In the genomic region with DNA sequence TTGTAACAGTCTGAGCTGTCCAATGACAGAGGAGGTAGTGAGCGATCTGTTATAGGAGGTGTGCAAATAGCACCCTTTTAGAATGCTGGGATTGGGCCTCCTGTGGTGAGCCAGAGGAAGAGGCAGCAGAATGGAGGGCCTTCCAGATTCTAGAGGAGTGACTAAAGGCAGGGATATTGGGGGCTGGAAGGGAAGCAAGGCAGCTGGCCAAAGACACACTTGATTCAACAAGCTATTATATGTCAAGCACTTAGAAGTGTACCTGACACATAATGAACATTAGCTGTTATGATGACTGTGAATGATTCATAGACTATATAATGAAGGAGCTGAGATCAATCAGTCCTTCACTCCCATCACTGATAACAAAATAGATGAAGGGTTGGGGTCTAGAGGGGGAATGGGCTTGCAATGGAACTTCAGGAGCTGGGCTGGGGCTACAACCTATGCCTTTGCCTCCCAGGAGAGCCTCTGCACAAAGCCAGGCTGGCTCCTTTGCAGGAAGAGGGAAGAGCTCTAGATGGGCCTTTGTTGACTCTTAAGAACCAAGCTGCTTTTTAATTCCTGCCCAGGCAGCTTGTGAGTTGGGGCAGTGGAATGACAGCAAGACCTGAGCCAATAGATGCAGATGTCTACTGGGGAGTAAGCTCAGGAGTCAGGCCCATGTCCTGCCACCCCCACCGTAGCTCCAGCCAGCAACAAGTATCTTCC, we compare ENCODE assay signal across 13 cellular contexts. TPM values are rescaled to one million over a fixed set of nuclear protein-coding genes. Genes with fewer than 3 reads are reported as not detected.
DNase-seq lines count a peak whose midpoint lies in the region; ATAC-seq lines count a peak whose summit lies in the region.
"Had no signal": no experiment of that assay in that cellular context is flagged by ENCODE, and none has a peak within 500 bp of the region (broad histone marks: within the 10 kb centered on the region; RNA-seq: fewer than 3 reads in every experiment).

No MANE protein-coding gene starts in this region.

- 0 out of 2 replicates have a peak, but pooled peaks cover 3% of the 10 kb centered on the region for H3K4me1 ChIP-seq in GM23248 (ENCODE audit: insufficient read depth)

- peak overlapping the region; percentile 56 for H3K4me3 Mint-ChIP-seq in memory B cell

- no peaks in the 10 kb centered on the region; the same call in none of the 2 replicates for H3F3A ChIP-seq in GM23248 (ENCODE audit: insufficient read depth)

- peaks cover 15% of the 10 kb centered on the region for H3K4me1 Mint-ChIP-seq in memory B cell

- H3K4me2 ChIP-seq in GM23248 (ENCODE audit: unreplicated experiment) = no peak overlapping the region

- no peaks in the 10 kb centered on the region for H3K27me3 ChIP-seq in GM23248 (replicated peaks; ENCODE audit: insufficient read depth)

- H3K27me3 Mint-ChIP-seq in memory B cell = no peaks in the 10 kb centered on the region

- H3K9me3 ChIP-seq in GM23248 (ENCODE audit: low read depth) = no peaks in the 10 kb centered on the region

- in situ Hi-C loops in GM23248 (cut with MboI) = no loop called here

- DNase-seq in DMS 273 (lab: John Stamatoyannopoulos, UW; ENCODE audit: unreplicated experiment) (peak; percentile 29), DMS 273 treated with DMSO at 0.1 percent for 48 hours (lab: John Stamatoyannopoulos, UW) (no peak), GM23248 (peak; percentile 35), RKO (ENCODE audit: low spot score) (peak; percentile 68), memory B cell (ENCODE audit: low spot score in 2 of 2) (no peak), NAMALWA (ENCODE audit: low spot score) (no peak), glomerular visceral epithelial cell (ENCODE audit: extremely low spot score) (no peak)
- DNase-seq: head of caudate nucleus; stimulated activated CD4-positive, alpha-beta T cell treated with anti-CD3 and anti-CD28 coated beads, Interleukin-4, amount 100 ng/mL, for 4 hours had no signal

- peaks cover 23% of the 10 kb centered on the region for H3K36me3 Mint-ChIP-seq in memory B cell

- 0 out of 2 replicates have a peak, but pooled peaks cover 8% of the 10 kb centered on the region for H3K79me2 ChIP-seq in GM23248 (ENCODE audit: insufficient read depth)

- no peaks in the 10 kb centered on the region for H3K9me3 Mint-ChIP-seq in memory B cell

- ATAC-seq in memory B cell (ENCODE audit: low read depth) = no peak
- ATAC-seq in HG02840 (IDR thresholded peaks at IDR 0.05; ENCODE audit: low FRiP score, unreplicated experiment) = no peak

- H3K27ac Mint-ChIP-seq in memory B cell = no peak overlapping the region

- H4K20me1 ChIP-seq in GM23248 (ENCODE audit: insufficient read depth) = no peaks in the 10 kb centered on the region

- no peak overlapping the region for H2AFZ ChIP-seq in GM23248

- H3K36me3 ChIP-seq in GM23248 (ENCODE audit: low read depth) = no peaks in the 10 kb centered on the region

- WGBS in GM23248 (ENCODE audit: low coverage in 1 of 2, low lambda C conversion rate in 2 of 2, missing lambda C conversion rate in 2 of 2), 2 experiments = 48 to 52% methylated on average over 2 of the region's 2 CpGs

- H3K9me2 ChIP-seq in GM23248 (ENCODE audit: insufficient read depth) = no peaks in the 10 kb centered on the region

- no peak overlapping the region for H3K9ac ChIP-seq in GM23248

- no peak overlapping the region for H3K4me3 ChIP-seq in GM23248

- H3K27ac ChIP-seq in GM23248 = no peak overlapping the region
- H3K27ac ChIP-seq: 22Rv1 had no signal

RNA-seq across cellular contexts. Expression of gene MKNK1, which starts 2.3 kb away (rescaled TPM):
- 8.9 and 15.5 TPM in 2 replicates for total RNA-seq in GM23248 (2014; rRNA removed; shearing (Covaris generic))
- 10.0 and 16.1 TPM in 2 replicates for polyA plus RNA-seq in GM23248 (2016; fragmentation: Nextera tagmentation; extraction: Ambion mirVana)

RNA-seq across cellular contexts. Expression of gene MOB3C, which starts 10.2 kb away (rescaled TPM):
- total RNA-seq in GM23248 (2014; rRNA removed; shearing (Covaris generic)) = 5.9 and 7.0 TPM in 2 replicates
- polyA plus RNA-seq in GM23248 (2016; fragmentation: Nextera tagmentation; extraction: Ambion mirVana) = 4.7 and 6.1 TPM in 2 replicates

RNA-seq across cellular contexts. Expression of gene KNCN, which starts 55.0 kb away (rescaled TPM):
- not detected in 2 replicates for total RNA-seq in GM23248 (2014; rRNA removed; shearing (Covaris generic))
- not detected in 2 replicates for polyA plus RNA-seq in GM23248 (2016; fragmentation: Nextera tagmentation; extraction: Ambion mirVana)
- total RNA-seq: posterior vena cava; T-helper 1 cell treated with Interleukin-12 subunit alpha and Interleukin-12 subunit beta and Interleukin-4 antibody, amounts not matched to agents 30 ng/mL and 1 ng/mL, for 36 hours had no signal

Comparison
In these comparisons a context has a peak if more than half of its experiments do, and no peak if none do; other contexts are left out.
1. DNase-seq: peak in DMS 273 (single experiment), GM23248 (single experiment) and RKO (single experiment); none in DMS 273 treated with DMSO at 0.1 percent for 48 hours (single experiment), memory B cell (0 of 2), NAMALWA (single experiment) and glomerular visceral epithelial cell (single experiment).